In genomic region chr1:112954945-112955677, GRCh38 we compare ENCODE assay signal across 8 cellular contexts. TPM values are rescaled to one million over a fixed set of nuclear protein-coding genes. Genes with fewer than 3 reads are reported as not detected.
A peak's percentile ranks its signal among the peaks of the same experiment; 100 is the strongest.
DNase-seq lines count a peak whose midpoint lies in the region; ATAC-seq and TF ChIP-seq lines count a peak whose summit lies in the region.

No MANE protein-coding gene starts in this region.

- no peaks in the 10 kb centered on the region for H3K36me3 ChIP-seq in CD4-positive, CD25-positive, alpha-beta regulatory T cell (ENCODE audit: control insufficient read depth, insufficient read depth, low read length)
- peaks cover 20% of the 10 kb centered on the region for H3K36me3 ChIP-seq in OCI-LY3 (replicated peaks; ENCODE audit: low read depth, low read length)
- no peaks in the 10 kb centered on the region for H3K36me3 ChIP-seq in stomach

- H3K4me3 Mint-ChIP-seq in CD4-positive, CD25-positive, alpha-beta regulatory T cell, result peak overlapping the region; percentile 83 to 99 (median 84)
- peak overlapping the region; percentile 97 for H3K4me3 Mint-ChIP-seq in activated T-cell treated with anti-CD3 and anti-CD28 coated beads, Interleukin-2, amount 50 U/mL, for 4 hours
- H3K4me3 Mint-ChIP-seq in natural killer cell, result peak overlapping the region; percentile 97

- peak overlapping the region; percentile 91 for H3K27ac ChIP-seq in CD4-positive, CD25-positive, alpha-beta regulatory T cell (ENCODE audit: insufficient read depth, low read length, poor library complexity, severe bottlenecking)
- peak overlapping the region; percentile 76 for H3K27ac ChIP-seq in OCI-LY3 (ENCODE audit: low read length)
- H3K27ac ChIP-seq in stomach, result peak overlapping the region; percentile 64 to 94 (median 88)

- no peak for TF ChIP-seq EP300 in stomach (IDR thresholded peaks at IDR 0.05)

- 1 to 2% (median 2%) methylated on average over 25 of the region's 25 CpGs for WGBS in stomach, 5 donors

- H3K4me1 ChIP-seq in CD4-positive, CD25-positive, alpha-beta regulatory T cell (ENCODE audit: control insufficient read depth, insufficient read depth, low read length, poor library complexity, severe bottlenecking), result peaks cover 54% of the 10 kb centered on the region
- H3K4me1 ChIP-seq in OCI-LY3 (ENCODE audit: low read length) (peaks cover 40% of the 10 kb centered on the region), stomach (peaks cover 0 to 73% (median 38%) of the 10 kb centered on the region in 4 donors)

- peaks cover 98% of the 10 kb centered on the region for H3K79me2 ChIP-seq in OCI-LY3 (ENCODE audit: low read length)

- no peak for TF ChIP-seq CTCF in OCI-LY3 (IDR thresholded peaks at IDR 0.05; ENCODE audit: low read depth, low read length)
- TF ChIP-seq CTCF in natural killer cell (IDR thresholded peaks at IDR 0.05), result no peak
- TF ChIP-seq CTCF in stomach (IDR thresholded peaks at IDR 0.05), result no peak

- no peaks in the 10 kb centered on the region for H3K9me3 ChIP-seq in CD4-positive, CD25-positive, alpha-beta regulatory T cell (ENCODE audit: control insufficient read depth in 2 of 2, low read length in 2 of 2)
- H3K9me3 ChIP-seq in OCI-LY3 (ENCODE audit: insufficient read depth, low read length) (no peaks in the 10 kb centered on the region), stomach (no peaks in the 10 kb centered on the region)

- peaks cover 5% of the 10 kb centered on the region for H3K27me3 Mint-ChIP-seq in CD4-positive, CD25-positive, alpha-beta regulatory T cell
- H3K27me3 Mint-ChIP-seq in activated T-cell treated with anti-CD3 and anti-CD28 coated beads, Interleukin-2, amount 50 U/mL, for 4 hours (ENCODE audit: low read depth), result no peaks in the 10 kb centered on the region
- H3K27me3 Mint-ChIP-seq in natural killer cell (ENCODE audit: low read depth in 2 of 2), result peaks cover 4 to 6% of the 10 kb centered on the region in 2 donors

- peak overlapping the region; percentile 63 to 92 (median 88) for H3K27ac Mint-ChIP-seq in CD4-positive, CD25-positive, alpha-beta regulatory T cell
- peak overlapping the region; percentile 3 to 97 for H3K27ac Mint-ChIP-seq in natural killer cell

- H3K36me3 Mint-ChIP-seq in CD4-positive, CD25-positive, alpha-beta regulatory T cell, result peaks cover 4% of the 10 kb centered on the region
- H3K36me3 Mint-ChIP-seq in activated T-cell treated with anti-CD3 and anti-CD28 coated beads, Interleukin-2, amount 50 U/mL, for 4 hours (ENCODE audit: insufficient read depth), result peaks cover 14% of the 10 kb centered on the region
- H3K36me3 Mint-ChIP-seq in natural killer cell, result no peaks in the 10 kb centered on the region

- H3K4me2 ChIP-seq in OCI-LY3 (ENCODE audit: low read length), result peak overlapping the region; percentile 92

- no peaks in the 10 kb centered on the region for H3K27me3 ChIP-seq in CD4-positive, CD25-positive, alpha-beta regulatory T cell (ENCODE audit: control insufficient read depth, insufficient read depth, low read length)
- no peaks in the 10 kb centered on the region for H3K27me3 ChIP-seq in OCI-LY3 (ENCODE audit: low read depth, low read length)
- H3K27me3 ChIP-seq in stomach, result no peaks in the 10 kb centered on the region

- no peaks in the 10 kb centered on the region for H3K9me3 Mint-ChIP-seq in CD4-positive, CD25-positive, alpha-beta regulatory T cell
- H3K9me3 Mint-ChIP-seq in activated T-cell treated with anti-CD3 and anti-CD28 coated beads, Interleukin-2, amount 50 U/mL, for 4 hours, result no peaks in the 10 kb centered on the region
- H3K9me3 Mint-ChIP-seq in natural killer cell, result no peaks in the 10 kb centered on the region

- H3K4me1 Mint-ChIP-seq in CD4-positive, CD25-positive, alpha-beta regulatory T cell, result peaks cover 30 to 74% (median 50%) of the 10 kb centered on the region in 4 donors
- peaks cover 42% of the 10 kb centered on the region for H3K4me1 Mint-ChIP-seq in activated T-cell treated with anti-CD3 and anti-CD28 coated beads, Interleukin-2, amount 50 U/mL, for 4 hours (ENCODE audit: low read depth)
- peaks cover 31 to 36% of the 10 kb centered on the region in 2 donors for H3K4me1 Mint-ChIP-seq in natural killer cell

- H2AFZ ChIP-seq in OCI-LY3 (ENCODE audit: low read depth, low read length), result no peak overlapping the region

- DNase-seq in CD4-positive, CD25-positive, alpha-beta regulatory T cell, result peak; percentile 20 to 82 (median 39)
- DNase-seq in activated T-cell treated with anti-CD3 and anti-CD28 coated beads, Interleukin-2, amount 50 U/mL, for 4 hours, result peak; percentile 47
- DNase-seq in fibroblast of gingiva (ENCODE audit: low read depth) (peak; percentile 56), natural killer cell (peak; percentile 36), stomach (peak; percentile 37)

- TF ChIP-seq POLR2A in stomach (IDR thresholded peaks at IDR 0.05), result no peak

- intact Hi-C loops in natural killer cell (cut with micrococcal nuclease) (loop anchor here (5.0 to 10.0 kb wide), 3 partner anchors 73 to 240 kb away; partner anchors contain the start of genes LRIG2 and PPM1J), stomach (cut with DNase I; ENCODE audit: low total_unique reads) (loop anchor here (10.0 kb wide), 1 partner anchor 70 kb away; no protein-coding TSS in a partner anchor)

- peak in 1 of 2 donors; percentile 11 for ATAC-seq in CD4-positive, CD25-positive, alpha-beta regulatory T cell (ENCODE audit: low read depth in 2 of 2)
- ATAC-seq in GM19372 (IDR thresholded peaks at IDR 0.05; ENCODE audit: low read depth, unreplicated experiment) (peak; percentile 6), HG03469 (IDR thresholded peaks at IDR 0.05; ENCODE audit: unreplicated experiment) (peak; percentile 9), natural killer cell (peak; percentile 13 to 27 (median 17))
- ATAC-seq in activated T-cell treated with anti-CD3 and anti-CD28 coated beads, Interleukin-2, amount 50 U/mL, for 4 hours, result peak; percentile 41

- H4K20me1 ChIP-seq in OCI-LY3 (ENCODE audit: insufficient read depth, low read length), result peaks cover 55% of the 10 kb centered on the region

- H3K9ac ChIP-seq in OCI-LY3 (ENCODE audit: low read length), result peak overlapping the region; percentile 94

- H3K4me3 ChIP-seq in CD4-positive, CD25-positive, alpha-beta regulatory T cell (ENCODE audit: low read depth, low read length), result peak overlapping the region; percentile 90
- H3K4me3 ChIP-seq in OCI-LY3 (ENCODE audit: low read length) (peak overlapping the region; percentile 98), stomach (peak overlapping the region; percentile 75 to 83 (median 80))

RNA-seq across cellular contexts. Expression of gene SLC16A1, which starts 0.9 kb away (rescaled TPM):
- 62.7 TPM for total RNA-seq in CD4-positive, CD25-positive, alpha-beta regulatory T cell
- polyA plus RNA-seq in CD4-positive, CD25-positive, alpha-beta regulatory T cell, result 10 to 100 TPM; 21.1 to 33.5 (median 28.0) TPM
- 100 to 1,000 TPM in 2 of 3 donors, 10 to 100 TPM in 1; 85.9 to 104 (median 103) TPM for total RNA-seq in activated T-cell treated with anti-CD3 and anti-CD28 coated beads, Interleukin-2, amount 50 U/mL, for 4 hours
- total RNA-seq in natural killer cell, result 10 to 100 TPM in 2 of 3 donors, 1 to 10 TPM in 1; 8.7 to 18.5 (median 14.0) TPM
- total RNA-seq in stomach, result 100 to 1,000 TPM in 1 of 5 donors, 10 to 100 TPM in 4; 12.5 to 127 (median 32.6) TPM
- polyA plus RNA-seq in stomach, result 1 to 10 TPM; 4.9 to 10.0 (median 7.8) TPM
